ENCODE assay signal across 24 cellular contexts in the genomic region with DNA sequence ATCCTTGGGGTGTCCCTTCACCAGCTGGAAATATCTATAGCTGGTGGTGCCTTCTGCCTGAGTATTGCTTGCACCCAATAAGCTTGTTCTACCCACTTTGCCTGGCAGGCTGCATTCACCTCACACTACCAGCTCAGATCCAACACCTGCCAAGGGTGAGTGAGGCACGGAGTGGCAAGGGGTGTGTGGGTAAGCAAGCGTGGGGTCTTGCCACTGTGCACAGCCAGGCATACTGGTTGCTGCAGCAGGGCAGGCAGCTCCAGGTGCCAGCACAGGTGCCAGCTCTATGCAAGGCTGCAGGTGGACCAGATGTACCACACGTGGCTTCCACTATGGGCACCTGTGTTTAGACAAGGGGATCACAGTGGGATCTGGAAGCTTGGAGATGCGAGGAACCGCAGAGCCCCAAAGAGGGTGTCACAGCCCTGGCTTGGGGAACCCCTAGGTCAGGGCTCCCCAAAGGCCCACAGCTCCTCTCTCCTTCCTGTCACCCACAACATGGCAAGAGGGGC.
"Had no signal": no experiment of that assay in that cellular context is flagged by ENCODE, and none has a peak within 500 bp of the region (broad histone marks: within the 10 kb centered on the region; RNA-seq: fewer than 3 reads in every experiment).

No MANE protein-coding gene starts in this region.

- H3K27me3 ChIP-seq: heart left ventricle, left lung, neutrophil, right atrium auricular region, sigmoid colon, tibial nerve, vagina had no signal

- H3K36me3 ChIP-seq: heart left ventricle, left lung, neutrophil, right atrium auricular region, sigmoid colon, tibial nerve, vagina had no signal

- DNase-seq: heart left ventricle; hypothalamus; immature natural killer cell; left colon; occipital lobe; sigmoid colon; small intestine; stimulated activated CD4-positive, alpha-beta T cell treated with anti-CD3 and anti-CD28 coated beads, Interleukin-1b, Interleukin-23, amount 100 ng/mL, for 48 hours; stimulated activated CD4-positive, alpha-beta T cell treated with anti-CD3 and anti-CD28 coated beads, Interleukin-2, amount 100 ng/mL, for 48 hours; stimulated activated CD4-positive, alpha-beta T cell treated with anti-CD3 and anti-CD28 coated beads, Interleukin-4, amount 100 ng/mL, for 4 hours; stimulated activated CD8-positive, alpha-beta memory T cell treated with anti-CD3 and anti-CD28 coated beads, Interleukin-4, amount 100 ng/mL, for 48 hours; stimulated activated naive CD4-positive, alpha-beta T cell treated with Interleukin-2 at 50 U/mL for 16 hours; stimulated activated naive CD8-positive, alpha-beta T cell treated with anti-CD3 and anti-CD28 coated beads, Interleukin-15, amount 100 ng/mL, for 72 hours; substantia nigra had no signal

- H3K4me1 ChIP-seq: left lung, parathyroid adenoma, right atrium auricular region, tibial nerve, vagina had no signal

- H3K9ac ChIP-seq: parathyroid adenoma had no signal

- H3K27ac ChIP-seq: heart left ventricle, left lung, neutrophil, parathyroid adenoma, right atrium auricular region, sigmoid colon, tibial nerve, vagina had no signal

- H3K9me3 ChIP-seq: heart left ventricle, neutrophil, right atrium auricular region, sigmoid colon, tibial nerve, vagina had no signal

- FAIRE-seq: islet of Langerhans, kidney, small intestine had no signal

- H3K79me2 ChIP-seq: parathyroid adenoma had no signal

- ATAC-seq: heart left ventricle; left colon; left lung; naive thymus-derived CD8-positive, alpha-beta T cell; stimulated activated memory B cell treated with anti-CD40 and anti-IgM and Interleukin-4, amounts not matched to agents 10 μg/mL and 1 μg/mL and 100 μg/mL, for 72 hours; stimulated activated naive CD8-positive, alpha-beta T cell treated with anti-CD3 and anti-CD28 coated beads, Interleukin-15, amount 100 ng/mL, for 72 hours had no signal

- H2AFZ ChIP-seq: parathyroid adenoma had no signal

- H3K4me3 ChIP-seq: heart left ventricle, left lung, right atrium auricular region, sigmoid colon, tibial nerve, vagina had no signal
